Comparison of ENCODE assay signal across 8 cellular contexts in the genomic region with DNA sequence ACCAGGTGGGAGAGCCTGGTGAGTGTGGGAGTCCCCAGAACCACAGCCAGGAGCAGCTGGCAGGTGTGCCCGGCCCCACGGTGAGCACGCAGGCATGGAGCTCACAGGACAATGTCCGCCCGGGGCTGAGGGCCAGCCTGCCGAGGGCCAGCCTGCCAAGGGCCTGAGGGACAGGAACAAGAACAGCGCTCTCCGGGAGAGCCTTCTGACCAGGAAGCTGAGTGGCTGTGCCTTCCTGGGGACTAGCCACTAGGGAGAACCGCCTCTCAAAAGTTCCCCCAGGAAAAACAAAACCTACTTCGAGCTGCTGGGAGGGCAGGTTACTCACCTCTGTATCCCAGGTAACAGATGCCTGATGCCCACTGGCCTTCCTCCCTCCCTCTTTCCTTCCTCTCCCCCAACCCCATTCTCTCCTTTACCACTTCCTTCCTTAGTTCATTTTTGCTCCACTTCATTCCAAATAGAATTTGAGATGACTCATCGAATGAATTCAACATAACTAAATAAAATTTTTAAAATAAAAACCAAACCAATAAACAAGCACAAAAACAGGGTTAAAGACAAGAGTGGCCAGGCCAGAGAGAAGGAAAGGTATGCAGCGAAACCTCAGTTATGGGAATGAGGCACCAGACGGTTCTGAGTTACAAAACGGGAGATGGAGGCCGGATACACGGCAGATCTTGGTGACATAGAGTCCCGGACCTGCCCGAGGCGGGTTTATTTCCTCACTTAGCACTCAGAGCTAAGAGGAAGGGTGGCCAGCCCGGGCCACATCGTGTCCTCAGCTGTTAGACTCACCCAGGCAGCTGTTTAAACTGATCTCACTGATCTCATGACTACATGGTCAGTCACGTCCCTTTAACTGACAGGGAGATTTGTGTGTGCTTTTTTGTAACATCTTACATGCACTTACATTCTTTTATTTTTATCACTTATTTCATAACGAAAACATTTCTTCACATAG.
DNase-seq lines count a peak whose midpoint lies in the region; ATAC-seq, FAIRE-seq and TF ChIP-seq lines count a peak whose summit lies in the region.

No MANE protein-coding gene starts in this region.

- no peaks in the 10 kb centered on the region for H3K9me3 ChIP-seq in AG04450 (ENCODE audit: control insufficient read depth, insufficient read depth, low read length)

- no peaks in the 10 kb centered on the region for H3K27me3 Mint-ChIP-seq in dendritic cell treated with granulocyte-macrophage colony-stimulating factor and Interleukin-4, amounts not matched to agents 40 ng/mL and 50 ng/mL, for 4 days
- H3K27me3 Mint-ChIP-seq in mesothelial cell of epicardium (ENCODE audit: low read depth) = no peaks in the 10 kb centered on the region

- ATAC-seq in HG02798 (IDR thresholded peaks at IDR 0.05; ENCODE audit: poor library complexity, unreplicated experiment) = no peak
- no peak for ATAC-seq in GM19452 (IDR thresholded peaks at IDR 0.05; ENCODE audit: unreplicated experiment)
- ATAC-seq in HG02610 (IDR thresholded peaks at IDR 0.05; ENCODE audit: unreplicated experiment) = no peak

- no peaks in the 10 kb centered on the region for H3K9me3 Mint-ChIP-seq in dendritic cell treated with granulocyte-macrophage colony-stimulating factor and Interleukin-4, amounts not matched to agents 40 ng/mL and 50 ng/mL, for 4 days
- no peaks in the 10 kb centered on the region for H3K9me3 Mint-ChIP-seq in mesothelial cell of epicardium

- TF ChIP-seq CTCF in AG04450 (IDR thresholded peaks at IDR 0.05; ENCODE audit: low read depth, low read length) (no peak), mesothelial cell of epicardium (IDR thresholded peaks at IDR 0.05; ENCODE audit: unreplicated experiment) (no peak)

- CTCF ChIA-PET in AG04450 (lab: Charles Lee) = interaction anchor here (1.0 to 2.9 kb wide), 3 partner anchors 17 to 366 kb away, joined by 4 to 8 read pairs (median 8); no protein-coding TSS in a partner anchor

- intact Hi-C loops in dendritic cell treated with granulocyte-macrophage colony-stimulating factor and Interleukin-4, amounts not matched to agents 40 ng/mL and 50 ng/mL, for 4 days (cut with micrococcal nuclease) = no loop called here

- POLR2A ChIA-PET in AG04450 (lab: Yijun Ruan, JAX) = interaction anchor here (1.3 to 1.8 kb wide), 2 partner anchors 29 to 60 kb away, joined by 6 to 7 read pairs; no protein-coding TSS in a partner anchor

- peak; percentile 74 for DNase-seq in AG04450 (ENCODE audit: low read depth, low spot score)
- DNase-seq in NCI-H146 (lab: John Stamatoyannopoulos, UW) = peak; percentile 75
- no peak for DNase-seq in mesothelial cell of epicardium (ENCODE audit: low spot score in 2 of 2, unreplicated experiment in 2 of 2)
- no peak for DNase-seq in GM12891 (ENCODE audit: insufficient read length, low spot score)

- no peak overlapping the region for H3K4me3 ChIP-seq in AG04450 (ENCODE audit: low read depth, low read length)

- peak overlapping the region; percentile 97 for H3K27ac ChIP-seq in AG04450 (ENCODE audit: low read depth, low read length)

- peak overlapping the region; percentile 39 for H3K4me3 Mint-ChIP-seq in dendritic cell treated with granulocyte-macrophage colony-stimulating factor and Interleukin-4, amounts not matched to agents 40 ng/mL and 50 ng/mL, for 4 days
- H3K4me3 Mint-ChIP-seq in mesothelial cell of epicardium = no peak overlapping the region

- FAIRE-seq in GM12891 (lab: Jason Lieb, UNC) = no peak

- peak overlapping the region; percentile 82 for H3K27ac Mint-ChIP-seq in dendritic cell treated with granulocyte-macrophage colony-stimulating factor and Interleukin-4, amounts not matched to agents 40 ng/mL and 50 ng/mL, for 4 days
- H3K27ac Mint-ChIP-seq in mesothelial cell of epicardium = peak overlapping the region; percentile 92

- H3K4me1 Mint-ChIP-seq in dendritic cell treated with granulocyte-macrophage colony-stimulating factor and Interleukin-4, amounts not matched to agents 40 ng/mL and 50 ng/mL, for 4 days (ENCODE audit: low read depth) = peaks cover 47% of the 10 kb centered on the region
- H3K4me1 Mint-ChIP-seq in mesothelial cell of epicardium = peaks cover 40% of the 10 kb centered on the region

- peaks cover 60% of the 10 kb centered on the region for H3K36me3 Mint-ChIP-seq in dendritic cell treated with granulocyte-macrophage colony-stimulating factor and Interleukin-4, amounts not matched to agents 40 ng/mL and 50 ng/mL, for 4 days (ENCODE audit: low read depth)
- H3K36me3 Mint-ChIP-seq in mesothelial cell of epicardium = peaks cover 11% of the 10 kb centered on the region

- TF ChIP-seq POLR2A in GM12891 (IDR thresholded peaks at IDR 0.05; ENCODE audit: low read depth, low read length) = no peak

- H3K27me3 ChIP-seq in AG04450 (ENCODE audit: control insufficient read depth, insufficient read depth, low read length) = no peaks in the 10 kb centered on the region

TF ChIP-seq in GM12891, 5 proteins besides CTCF, POLR2A, EP300 and RAD21:
- no peak for TF ChIP-seq POLR2AphosphoS5 (IDR thresholded peaks at IDR 0.05; ENCODE audit: low read depth, low read length)
- TF ChIP-seq SPI1 (IDR thresholded peaks at IDR 0.05; ENCODE audit: low read depth, low read length) = no peak
- TF ChIP-seq PAX5 (IDR thresholded peaks at IDR 0.05; ENCODE audit: insufficient read depth, low read length, severe bottlenecking) = no peak

Comparison
In these comparisons a context has a peak if more than half of its experiments do, and no peak if none do; other contexts are left out.
1. DNase-seq: peak in AG04450 (single experiment) and NCI-H146 (single experiment); none in mesothelial cell of epicardium (0 of 2) and GM12891 (single experiment).